ENCODE assay signal across 7 cellular contexts in the genomic region with DNA sequence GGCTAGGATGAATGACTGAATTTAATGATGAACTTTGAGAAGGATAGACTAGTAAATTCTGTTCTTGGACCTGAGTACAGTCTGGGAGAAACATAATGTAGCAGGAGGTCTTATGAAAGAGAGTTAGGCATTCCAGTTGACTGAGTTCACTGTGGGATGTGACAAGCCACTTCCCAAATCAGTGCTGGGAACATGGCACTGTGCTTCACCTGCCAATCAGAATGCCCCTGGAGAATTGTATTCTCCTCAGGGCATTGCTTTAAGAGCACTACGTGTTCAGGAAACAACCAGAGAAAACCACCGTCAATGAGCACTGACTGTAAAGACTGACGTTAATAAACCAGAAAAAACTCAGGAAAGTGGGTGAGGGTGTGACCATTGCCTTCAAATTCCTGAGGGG. TPM values are rescaled to one million over a fixed set of nuclear protein-coding genes. Genes with fewer than 3 reads are reported as not detected.
DNase-seq lines count a peak whose midpoint lies in the region; FAIRE-seq and TF ChIP-seq lines count a peak whose summit lies in the region.
"Had no signal": no experiment of that assay in that cellular context is flagged by ENCODE, and none has a peak within 500 bp of the region (broad histone marks: within the 10 kb centered on the region; RNA-seq: fewer than 3 reads in every experiment).

No MANE protein-coding gene starts in this region.

- H3K27ac Mint-ChIP-seq in activated naive CD4-positive, alpha-beta T cell treated with anti-CD3 and anti-CD28 coated beads, Interleukin-2, amount 10 ng/mL, durations not matched to agents 7 days and 5 days, result peak overlapping the region; percentile 80

- H3K27me3 Mint-ChIP-seq in activated naive CD4-positive, alpha-beta T cell treated with anti-CD3 and anti-CD28 coated beads, Interleukin-2, amount 10 ng/mL, durations not matched to agents 7 days and 5 days, result peaks cover 18% of the 10 kb centered on the region

- H3K27me3 ChIP-seq in vagina, result no peaks in the 10 kb centered on the region

- DNase-seq in activated naive CD4-positive, alpha-beta T cell treated with anti-CD3 and anti-CD28 coated beads, Interleukin-2, amount 10 ng/mL, durations not matched to agents 7 days and 5 days, result no peak
- no peak for DNase-seq in activated naive CD4-positive, alpha-beta T cell treated with Interleukin-2 at 50 U/mL for 16 hours
- DNase-seq in glomerular visceral epithelial cell (ENCODE audit: extremely low spot score) (peak; percentile 56), vagina (ENCODE audit: extremely low spot score in 2 of 2) (no peak), NCI-H526 treated with DMSO at 0.1 percent for 48 hours (lab: John Stamatoyannopoulos, UW) (no peak), urothelium cell line (ENCODE audit: low spot score) (no peak)

- peak overlapping the region; percentile 81 for H3K4me3 Mint-ChIP-seq in activated naive CD4-positive, alpha-beta T cell treated with anti-CD3 and anti-CD28 coated beads, Interleukin-2, amount 10 ng/mL, durations not matched to agents 7 days and 5 days

- peaks cover 0 to 11% of the 10 kb centered on the region in 2 donors for H3K36me3 ChIP-seq in vagina

- no peaks in the 10 kb centered on the region for H3K9me3 ChIP-seq in vagina

- no peak for FAIRE-seq in urothelium cell line (lab: Jason Lieb, UNC)
- FAIRE-seq: islet of Langerhans had no signal

- no peaks in the 10 kb centered on the region for H3K9me3 Mint-ChIP-seq in activated naive CD4-positive, alpha-beta T cell treated with anti-CD3 and anti-CD28 coated beads, Interleukin-2, amount 10 ng/mL, durations not matched to agents 7 days and 5 days

- CTCF ChIA-PET in activated naive CD4-positive, alpha-beta T cell treated with anti-CD3 and anti-CD28 coated beads, Interleukin-2, amount 10 ng/mL, durations not matched to agents 7 days and 5 days (lab: Charles Lee), result interaction anchor here (0.6 to 13.6 kb wide), 14 partner anchors 10 to 131 kb away, joined by 3 to 96 read pairs (median 10); a partner anchor contains a TSS

- TF ChIP-seq CTCF in vagina (IDR thresholded peaks at IDR 0.05), result no peak

- peaks cover 22% of the 10 kb centered on the region for H3K4me1 ChIP-seq in vagina

- intact Hi-C loops in vagina (cut with DNase I), result loop anchor here (2.0 to 10.0 kb wide), 3 partner anchors 33 to 155 kb away; a partner anchor contains a TSS

- peak overlapping the region; percentile 84 to 97 for H3K4me3 ChIP-seq in vagina

- peak overlapping the region; percentile 96 for H3K27ac ChIP-seq in vagina

- TF ChIP-seq POLR2A in vagina (IDR thresholded peaks at IDR 0.05), result no peak

- peaks cover 83% of the 10 kb centered on the region for H3K4me1 Mint-ChIP-seq in activated naive CD4-positive, alpha-beta T cell treated with anti-CD3 and anti-CD28 coated beads, Interleukin-2, amount 10 ng/mL, durations not matched to agents 7 days and 5 days

- H3K36me3 Mint-ChIP-seq in activated naive CD4-positive, alpha-beta T cell treated with anti-CD3 and anti-CD28 coated beads, Interleukin-2, amount 10 ng/mL, durations not matched to agents 7 days and 5 days, result peaks cover 39% of the 10 kb centered on the region

RNA-seq across cellular contexts. Expression of a gene that starts 1.2 kb away (rescaled TPM):
- total RNA-seq in vagina, result 17.2 TPM

RNA-seq across cellular contexts. Expression of a gene that starts 1.5 kb away (rescaled TPM):
- total RNA-seq in vagina, result 8,462 TPM

RNA-seq across cellular contexts. Expression of a gene that starts 5.7 kb away (rescaled TPM):
- 1.2 TPM for total RNA-seq in vagina

RNA-seq across cellular contexts. Expression of a gene that starts 8.6 kb away (rescaled TPM):
- 2.5 TPM for total RNA-seq in vagina

RNA-seq across cellular contexts. Expression of a gene that starts 14.4 kb away (rescaled TPM):
- total RNA-seq in vagina, result 0.98 TPM
